In the genomic region with DNA sequence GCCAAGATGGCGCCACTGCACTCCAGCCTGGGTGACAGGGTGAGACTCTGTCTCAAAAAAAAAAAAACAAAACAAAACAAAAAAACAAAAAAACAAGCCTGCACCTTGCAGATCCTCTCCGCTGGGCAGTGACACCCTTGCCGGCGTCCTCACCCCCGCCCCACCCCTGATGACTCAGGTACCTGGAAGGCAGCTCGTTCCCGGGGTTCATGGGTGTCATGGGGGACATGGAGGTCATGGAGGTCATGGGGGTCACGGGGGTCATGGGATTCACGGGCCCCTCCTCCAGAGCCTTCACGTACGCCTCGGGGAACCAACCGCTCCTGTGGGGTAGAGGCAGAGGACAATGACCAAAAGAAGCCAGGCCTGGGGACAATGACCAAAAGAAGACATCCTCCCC, we compare ENCODE assay signal across 23 cellular contexts. TPM values are rescaled to one million over a fixed set of nuclear protein-coding genes. Genes with fewer than 3 reads are reported as not detected.
"Had no signal": no experiment of that assay in that cellular context is flagged by ENCODE, and none has a peak within 500 bp of the region (broad histone marks: within the 10 kb centered on the region; RNA-seq: fewer than 3 reads in every experiment).

No MANE protein-coding gene starts in this region.

- H3K27me3 ChIP-seq: MG63 had no signal

- H3K4me3 Mint-ChIP-seq: activated CD8-positive, alpha-beta T cell treated with anti-CD3 and anti-CD28 coated beads, Interleukin-2, amount 10 ng/mL, durations not matched to agents 7 days and 5 days; activated naive CD8-positive, alpha-beta T cell treated with anti-CD3 and anti-CD28 coated beads, Interleukin-2, amount 10 ng/mL, durations not matched to agents 7 days and 5 days; T-helper 17 cell; WTC11 had no signal

- ATAC-seq: activated CD8-positive, alpha-beta T cell treated with anti-CD3 and anti-CD28 coated beads, Interleukin-2, amount 10 ng/mL, durations not matched to agents 7 days and 5 days; T-helper 17 cell; WTC11 had no signal

- H3K36me3 Mint-ChIP-seq: activated naive CD8-positive, alpha-beta T cell treated with anti-CD3 and anti-CD28 coated beads, Interleukin-2, amount 10 ng/mL, durations not matched to agents 7 days and 5 days; WTC11 had no signal

- H3K9me3 ChIP-seq: adrenal gland, MG63 had no signal

- DNase-seq: activated CD4-positive, alpha-beta T cell treated with anti-CD3 and anti-CD28 coated beads for 48 hours; activated CD4-positive, alpha-beta T cell treated with anti-CD3 and anti-CD28 coated beads, Interleukin-2, amount 50 U/mL, for 4 hours; activated CD4-positive, CD25-positive, alpha-beta regulatory T cell treated with anti-CD3 and anti-CD28 coated beads, Interleukin-2, amount 50 U/mL, for 72 hours; activated CD8-positive, alpha-beta memory T cell treated with anti-CD3 and anti-CD28 coated beads, Interleukin-2, amount 50 U/mL, for 48 hours; activated CD8-positive, alpha-beta T cell treated with anti-CD3 and anti-CD28 coated beads, Interleukin-2, amount 10 ng/mL, durations not matched to agents 7 days and 5 days; activated naive CD4-positive, alpha-beta T cell treated with anti-CD3 and anti-CD28 coated beads, Interleukin-2, amount 50 U/mL, for 16 hours; activated naive CD8-positive, alpha-beta T cell treated with anti-CD3 and anti-CD28 coated beads, Interleukin-2, amount 10 ng/mL, durations not matched to agents 7 days and 5 days; activated T-cell treated with anti-CD3 and anti-CD28 coated beads, Interleukin-2, amount 50 U/mL, for 1 hour; adrenal gland; anterior cingulate cortex; MG63; NCI-H1105; NCI-H1436; NCI-H1694 treated with DMSO at 0.1 percent for 48 hours; NCI-H2081; NCI-H446; NCI-H524; Peyer's patch; SIG-M5; T-helper 17 cell; T-helper 9 cell had no signal

- H3K9me3 Mint-ChIP-seq: activated naive CD8-positive, alpha-beta T cell treated with anti-CD3 and anti-CD28 coated beads, Interleukin-2, amount 10 ng/mL, durations not matched to agents 7 days and 5 days; WTC11 had no signal

- H3K27ac ChIP-seq: adrenal gland, Peyer's patch had no signal

- H3K27ac Mint-ChIP-seq: activated CD8-positive, alpha-beta T cell treated with anti-CD3 and anti-CD28 coated beads, Interleukin-2, amount 10 ng/mL, durations not matched to agents 7 days and 5 days; activated naive CD8-positive, alpha-beta T cell treated with anti-CD3 and anti-CD28 coated beads, Interleukin-2, amount 10 ng/mL, durations not matched to agents 7 days and 5 days; T-helper 17 cell; WTC11 had no signal

- H3K36me3 ChIP-seq: adrenal gland had no signal

- H3K4me1 Mint-ChIP-seq: activated naive CD8-positive, alpha-beta T cell treated with anti-CD3 and anti-CD28 coated beads, Interleukin-2, amount 10 ng/mL, durations not matched to agents 7 days and 5 days had no signal

- H3K4me3 ChIP-seq: adrenal gland, Peyer's patch had no signal

RNA-seq across cellular contexts. Expression of a gene that starts 3.0 kb away (rescaled TPM):
- total RNA-seq: activated CD8-positive, alpha-beta T cell treated with anti-CD3 and anti-CD28 coated beads, Interleukin-2, amount 10 ng/mL, durations not matched to agents 7 days and 5 days; activated naive CD8-positive, alpha-beta T cell treated with anti-CD3 and anti-CD28 coated beads, Interleukin-2, amount 10 ng/mL, durations not matched to agents 7 days and 5 days; cardiac septum; Peyer's patch; T-helper 17 cell had no signal
